ENCODE assay signal across 17 cellular contexts in genomic region chr1:92443893-92444292, GRCh38. TPM values are rescaled to one million over a fixed set of nuclear protein-coding genes. Genes with fewer than 3 reads are reported as not detected.
A peak's percentile ranks its signal among the peaks of the same experiment; 100 is the strongest.
DNase-seq lines count a peak whose midpoint lies in the region; ATAC-seq, FAIRE-seq and TF ChIP-seq lines count a peak whose summit lies in the region.
"Had no signal": no experiment of that assay in that cellular context is flagged by ENCODE, and none has a peak within 500 bp of the region (broad histone marks: within the 10 kb centered on the region; RNA-seq: fewer than 3 reads in every experiment).

No MANE protein-coding gene starts in this region.

- H3K9me3 ChIP-seq in Loucy (ENCODE audit: insufficient read depth, low read depth, low read length): no peaks in the 10 kb centered on the region
- no peaks in the 10 kb centered on the region for H3K9me3 ChIP-seq in H1 (ENCODE audit: insufficient read depth in 2 of 2, low read depth in 1 of 2, low read length in 1 of 2)
- no peaks in the 10 kb centered on the region for H3K9me3 ChIP-seq in trophoblast cell (ENCODE audit: insufficient read depth, low read depth, low read length)

- H3K9ac ChIP-seq in Loucy (ENCODE audit: low read depth, low read length, poor library complexity, severe bottlenecking) (no peak overlapping the region), H1 (replicated peaks in 1 of 4; ENCODE audit: extremely low read depth in 1 of 4, low read depth in 3 of 4, low read length in 3 of 4) (no peak overlapping the region), trophoblast cell (ENCODE audit: low read length) (no peak overlapping the region)

- H2AFZ ChIP-seq in Loucy (ENCODE audit: low read length): peak overlapping the region; percentile 88
- 0 out of 2 replicates have a peak overlapping the region, but pooled peaks have one; percentile 70 for H2AFZ ChIP-seq in H1 (ENCODE audit: low read length)
- no peak overlapping the region for H2AFZ ChIP-seq in trophoblast cell (ENCODE audit: insufficient read depth, low read length, poor library complexity)

- no peak overlapping the region for H2BK15ac ChIP-seq in H1 (ENCODE audit: low read length)

- H2BK5ac ChIP-seq in H1 (ENCODE audit: low read depth, low read length): no peak overlapping the region
- no peak overlapping the region for H2BK5ac ChIP-seq in trophoblast cell (ENCODE audit: low read depth, low read length, poor library complexity)

- DNase-seq in Calu3 (no peak), H1 (ENCODE audit: low read depth in 1 of 2, low spot score in 2 of 2) (no peak), trophoblast cell (no peak), DMS153 (lab: John Stamatoyannopoulos, UW) (no peak), SHP77 treated with DMSO at 0.1 percent for 48 hours (lab: John Stamatoyannopoulos, UW) (no peak)
- DNase-seq: C1 segment of cervical spinal cord, KG1, NCI-H1048, NCI-H146, NCI-H2081, NCI-H2171 treated with DMSO at 0.1 percent for 48 hours, SW 1271 had no signal

- H3K79me1 ChIP-seq in H1 (ENCODE audit: low read depth, low read length) (no peaks in the 10 kb centered on the region), trophoblast cell (ENCODE audit: low read length) (peaks cover 2% of the 10 kb centered on the region)

- H4K8ac ChIP-seq in H1 (ENCODE audit: extremely low read depth, insufficient read depth, low read length): no peak overlapping the region
- no peak overlapping the region for H4K8ac ChIP-seq in trophoblast cell (ENCODE audit: low read depth, low read length)

- no peak overlapping the region for H4K5ac ChIP-seq in H1 (ENCODE audit: insufficient read length, low read depth, low read length)

- H3K4me3 Mint-ChIP-seq in Calu3 (ENCODE audit: low read depth, unreplicated experiment): no peak overlapping the region

- POLR2A ChIA-PET in H1 (lab: Charles Lee; ENCODE audit: partially characterized antibody): no interaction called here

- H2BK12ac ChIP-seq in H1 (ENCODE audit: low read depth, low read length) (no peak overlapping the region), trophoblast cell (ENCODE audit: low read length) (peak overlapping the region; percentile 69)

- no peak overlapping the region for H4K12ac ChIP-seq in trophoblast cell (ENCODE audit: low read depth, low read length)

- H3F3A ChIP-seq in Loucy (ENCODE audit: low read depth): no peaks in the 10 kb centered on the region

- H3K36me3 Mint-ChIP-seq in Calu3 (ENCODE audit: insufficient read depth, unreplicated experiment): peaks cover 8% of the 10 kb centered on the region

- TF ChIP-seq POLR2A in H1 (IDR thresholded peaks at IDR 0.05; ENCODE audit: control extremely low read depth in 1 of 2, low read depth in 2 of 2, low read length in 2 of 2): no peak

- no peaks in the 10 kb centered on the region for H3K79me2 ChIP-seq in Loucy (ENCODE audit: insufficient read depth, low read length)
- H3K79me2 ChIP-seq in H1 (ENCODE audit: control insufficient read depth in 1 of 2, insufficient read depth in 2 of 2, low read length in 2 of 2): no peaks in the 10 kb centered on the region
- no peaks in the 10 kb centered on the region for H3K79me2 ChIP-seq in trophoblast cell (ENCODE audit: control insufficient read depth, insufficient read depth, low read length, poor library complexity)

- no peaks in the 10 kb centered on the region for H3K27me3 ChIP-seq in Loucy (ENCODE audit: insufficient read depth, low read length, poor library complexity, severe bottlenecking)
- no peaks in the 10 kb centered on the region; a peak in 1 of 7 replicates for H3K27me3 ChIP-seq in H1 (replicated peaks in 1 of 4; ENCODE audit: control insufficient read depth in 3 of 4, extremely low read depth in 1 of 4, insufficient read depth in 3 of 4, low read length in 3 of 4)
- H3K27me3 ChIP-seq in trophoblast cell (ENCODE audit: insufficient read depth, low read length): no peaks in the 10 kb centered on the region

- FAIRE-seq in H1 (lab: Jason Lieb, UNC): no peak
- FAIRE-seq: GM12878, HepG2 had no signal

- H3K18ac ChIP-seq in H1 (ENCODE audit: extremely low read depth, low read length): no peak overlapping the region
- no peak overlapping the region for H3K18ac ChIP-seq in trophoblast cell (ENCODE audit: low read length)

- H2BK120ac ChIP-seq in H1 (replicated peaks; ENCODE audit: low read depth, low read length) (no peak overlapping the region), trophoblast cell (ENCODE audit: insufficient read depth, low read length, poor library complexity) (no peak overlapping the region)

- H3K27ac ChIP-seq in H1 (ENCODE audit: low read depth, low read length): no peak overlapping the region
- no peak overlapping the region for H3K27ac ChIP-seq in trophoblast cell (ENCODE audit: low read depth, low read length)

- no peak overlapping the region for H3K56ac ChIP-seq in H1 (replicated peaks; ENCODE audit: insufficient read length, low read depth, low read length)

- no peaks in the 10 kb centered on the region for H3K23me2 ChIP-seq in H1 (ENCODE audit: low read depth, low read length)

- H3K4me1 Mint-ChIP-seq in Calu3 (ENCODE audit: low read depth, unreplicated experiment): peaks cover 16% of the 10 kb centered on the region

- BruUV-seq in Calu3 (replicated peaks; lab: Mats Ljungman, UMichigan): no TSS peak

- H3K36me3 ChIP-seq in Loucy (ENCODE audit: insufficient read depth, low read length): no peaks in the 10 kb centered on the region
- H3K36me3 ChIP-seq in H1 (ENCODE audit: control insufficient read depth in 2 of 4, insufficient read depth in 4 of 4, low read length in 3 of 4): no peaks in the 10 kb centered on the region; a peak in 1 of 8 replicates
- H3K36me3 ChIP-seq in trophoblast cell (ENCODE audit: control insufficient read depth in 1 of 2, insufficient read depth in 2 of 2, low read length in 2 of 2): no peaks in the 10 kb centered on the region

- H3K14ac ChIP-seq in H1 (ENCODE audit: insufficient read length) (no peak overlapping the region), trophoblast cell (ENCODE audit: low read length) (no peak overlapping the region)

- H3K4me1 ChIP-seq in Loucy (ENCODE audit: insufficient read depth, low read length, poor library complexity, severe bottlenecking) (peaks cover 16% of the 10 kb centered on the region), H1 (replicated peaks in 1 of 4; ENCODE audit: control insufficient read depth in 3 of 4, insufficient read depth in 4 of 4, low read length in 3 of 4) (peaks cover 0 to 7% (median 1%) of the 10 kb centered on the region in 4 experiments; a peak in 1 of 7 replicates), trophoblast cell (ENCODE audit: control insufficient read depth in 1 of 2, insufficient read depth in 2 of 2, low read length in 2 of 2) (peaks cover 2 to 3% of the 10 kb centered on the region in 2 experiments)

- no peak overlapping the region for H3K4me2 ChIP-seq in Loucy (ENCODE audit: low read depth, low read length, poor library complexity, severe bottlenecking)
- no peak overlapping the region for H3K4me2 ChIP-seq in H1 (ENCODE audit: insufficient read depth in 1 of 2, low read depth in 2 of 2, low read length in 2 of 2)
- H3K4me2 ChIP-seq in trophoblast cell (ENCODE audit: low read length): no peak overlapping the region

- H3K4me3 ChIP-seq in Loucy (ENCODE audit: low read length, poor library complexity, severe bottlenecking) (no peak overlapping the region), H1 (ENCODE audit: extremely low read depth in 1 of 4, insufficient read depth in 2 of 4, low read depth in 3 of 4, low read length in 4 of 4) (no peak overlapping the region), trophoblast cell (ENCODE audit: low read depth, low read length) (no peak overlapping the region)
- H3K4me3 ChIP-seq: GM12878 had no signal

- H4K91ac ChIP-seq in H1 (replicated peaks; ENCODE audit: insufficient read length, low read length): no peak overlapping the region
- no peak overlapping the region for H4K91ac ChIP-seq in trophoblast cell (ENCODE audit: low read depth, low read length)

- no peaks in the 10 kb centered on the region for H3K9me3 Mint-ChIP-seq in Calu3 (ENCODE audit: low read depth, unreplicated experiment)

- no peak overlapping the region for H2BK20ac ChIP-seq in H1 (ENCODE audit: low read length)

- 87% methylated on average over 3 of the region's 3 CpGs; no CpG with 5 or more reads in 1 of the 2 experiments for WGBS in H1 (ENCODE audit: extremely low coverage in 1 of 2, insufficient coverage in 1 of 2, insufficient read length in 1 of 2, insufficient replicate concordance in 2 of 2, low coverage in 1 of 2, low lambda C conversion rate in 2 of 2, missing lambda C conversion rate in 1 of 2), 2 experiments
- no CpG with 5 or more reads among the region's 3 CpGs for whole genome bisulfite sequencing in trophoblast cell (ENCODE audit: extremely low coverage, insufficient coverage, insufficient read length)

- peaks cover 25% of the 10 kb centered on the region for H3K27me3 Mint-ChIP-seq in Calu3 (ENCODE audit: unreplicated experiment)

- no peak for TF ChIP-seq EP300 in H1 (IDR thresholded peaks at IDR 0.05; ENCODE audit: borderline replicate concordance in 1 of 2, low read depth in 2 of 2, low read length in 2 of 2)

- CTCF ChIA-PET in Calu3 (lab: Charles Lee): no interaction called here
- CTCF ChIA-PET in H1 (lab: Charles Lee; ENCODE audit: partially characterized antibody): interaction anchor here (0.6 to 0.9 kb wide), 2 partner anchors 68 to 305 kb away, joined by 3 read pairs; no protein-coding TSS in a partner anchor

- H3K27ac Mint-ChIP-seq in Calu3 (ENCODE audit: unreplicated experiment): peak overlapping the region; percentile 5

- no peaks in the 10 kb centered on the region for H3K9me2 ChIP-seq in Loucy (replicated peaks; ENCODE audit: low read depth, low read length)

- H4K20me1 ChIP-seq in Loucy (ENCODE audit: insufficient read depth, low read length, poor library complexity, severe bottlenecking): no peaks in the 10 kb centered on the region
- no peaks in the 10 kb centered on the region for H4K20me1 ChIP-seq in H1 (replicated peaks in 1 of 2; ENCODE audit: control insufficient read depth in 1 of 2, insufficient read depth in 2 of 2, low read length in 2 of 2)

- TF ChIP-seq CTCF in Calu3 (IDR thresholded peaks at IDR 0.05; ENCODE audit: unreplicated experiment): no peak
- no peak for TF ChIP-seq CTCF in Loucy (conservative IDR thresholded peaks at IDR 0.05; ENCODE audit: low read length)
- no peak for TF ChIP-seq CTCF in H1 (IDR thresholded peaks at IDR 0.05; ENCODE audit: control extremely low read depth in 1 of 3, insufficient read depth in 1 of 3, low read depth in 1 of 3, low read length in 3 of 3)

- H3K23ac ChIP-seq in H1 (ENCODE audit: insufficient read length) (no peak overlapping the region), trophoblast cell (ENCODE audit: low read length) (no peak overlapping the region)

- no peak overlapping the region for H2AK5ac ChIP-seq in H1 (ENCODE audit: low read depth, low read length)
- H2AK5ac ChIP-seq in trophoblast cell (ENCODE audit: low read length): no peak overlapping the region

- H3K4ac ChIP-seq in H1 (replicated peaks; ENCODE audit: insufficient read length, low read depth, low read length): no peak overlapping the region
- H3K4ac ChIP-seq in trophoblast cell (ENCODE audit: low read depth, low read length): no peak overlapping the region

- ATAC-seq in GM21367 (IDR thresholded peaks at IDR 0.05; ENCODE audit: unreplicated experiment): no peak
- ATAC-seq: GM12878, HepG2, Panc1 had no signal

- intact Hi-C loops in Calu3 (cut with micrococcal nuclease; ENCODE audit: unreplicated experiment): no loop called here

- no peak for TF ChIP-seq RAD21 in H1 (IDR thresholded peaks at IDR 0.05 in 1 of 2, conservative IDR thresholded peaks at IDR 0.05 in 1 of 2; ENCODE audit: low read depth in 2 of 2, low read length in 2 of 2)

RNA-seq across cellular contexts. Expression of gene GFI1, which starts 42.8 kb away (rescaled TPM):
- 0.31 and 0.47 TPM in 2 replicates for total RNA-seq in Calu3 (2022)
- 0.17 and 0.19 TPM in 2 replicates for total RNA-seq in H1 (2021; fragmentation: NEBNext Ultra II Directional; extraction: Animal tissue kit (Norgen Biotek cat#: 25700))
- polyA plus RNA-seq in H1 (2011; rRNA removed): 0.08 TPM in 2 replicates
- polyA plus RNA-seq in H1 (2011; cell fraction: cytosol; rRNA removed): 0.09 TPM
- polyA plus RNA-seq in H1 (2011; cell fraction: nucleus; rRNA removed): 0.16 TPM
- polyA plus RNA-seq in H1 (2012, experiment 1 of 2): 0.08 to 0.17 TPM (median 0.08 TPM) in 3 of 4 replicates, not detected in the other
- polyA plus RNA-seq in H1 (2012, experiment 2 of 2): not detected
- 0.04 TPM for polyA plus RNA-seq in H1 (2013, experiment 1 of 2)
- 0.06 TPM for polyA plus RNA-seq in H1 (2013, experiment 2 of 2)
- polyA minus RNA-seq in H1 (2011; rRNA and poly(A)+ RNA removed): 0.15 and 0.28 TPM in 2 replicates
- polyA minus RNA-seq in H1 (2011; cell fraction: cytosol; rRNA and poly(A)+ RNA removed): not detected
- polyA minus RNA-seq in H1 (2011; cell fraction: nucleus; rRNA and poly(A)+ RNA removed): not detected
- polyA plus RNA-seq in trophoblast cell (2013): 0.17 and 0.25 TPM in 2 replicates
